ENCODE assay signal across 8 cellular contexts in the genomic region with DNA sequence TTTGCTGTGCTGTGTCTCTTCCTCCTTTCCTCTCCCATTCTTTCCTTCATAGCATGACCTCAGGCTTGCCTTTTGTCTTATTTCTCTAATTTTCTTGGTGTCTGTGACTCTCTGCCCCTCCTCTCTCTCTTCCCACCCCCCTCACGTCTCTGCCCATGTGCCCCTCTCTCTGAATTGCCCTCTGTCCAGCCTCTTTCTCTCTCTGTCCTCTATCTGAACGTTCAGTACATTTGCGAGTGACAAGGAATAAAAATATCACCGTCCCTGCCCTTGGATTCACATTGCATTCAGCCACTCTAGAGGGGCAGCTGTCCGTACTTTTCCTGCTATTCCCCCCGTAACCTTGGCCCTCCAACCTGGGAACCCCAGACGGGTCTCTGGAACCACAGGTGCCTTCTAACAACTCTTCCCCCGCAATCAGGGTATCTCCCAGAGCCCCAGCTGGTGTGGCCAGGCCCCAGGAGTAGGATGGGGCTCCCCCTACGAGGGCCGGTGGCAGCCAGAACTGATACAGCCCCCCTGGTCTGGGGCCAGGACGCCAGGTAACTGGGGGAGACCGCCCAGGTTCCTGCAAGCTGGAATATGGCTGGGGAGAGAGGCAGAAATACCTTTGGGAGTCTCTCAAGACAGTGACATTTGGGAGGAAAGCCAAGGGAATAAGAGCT. TPM values are rescaled to one million over a fixed set of nuclear protein-coding genes. Genes with fewer than 3 reads are reported as not detected.
DNase-seq lines count a peak whose midpoint lies in the region; ATAC-seq and TF ChIP-seq lines count a peak whose summit lies in the region.

No MANE protein-coding gene starts in this region.

- TF ChIP-seq CTCF in brain microvascular endothelial cell (IDR thresholded peaks at IDR 0.05; ENCODE audit: low read depth, low read length, missing control alignments) (no peak), right lobe of liver (IDR thresholded peaks at IDR 0.05) (no peak), type B pancreatic cell (conservative IDR thresholded peaks at IDR 0.05) (no peak)

- intact Hi-C loops in right lobe of liver (cut with DNase I), result no loop called here

- H3K4me3 Mint-ChIP-seq in activated T-cell treated with anti-CD3 and anti-CD28 coated beads, Interleukin-2, amount 50 U/mL, for 24 hours, result peak overlapping the region; percentile 83
- H3K4me3 Mint-ChIP-seq in type B pancreatic cell, result peak overlapping the region; percentile 89

- peaks cover 0 to 14% (median 6%) of the 10 kb centered on the region in 4 donors for H3K4me1 ChIP-seq in right lobe of liver

- DNase-seq in activated T-cell treated with anti-CD3 and anti-CD28 coated beads, Interleukin-2, amount 50 U/mL, for 24 hours, result no peak
- DNase-seq in activated T-cell treated with anti-CD3 and anti-CD28 coated beads, Interleukin-2, amount 50 U/mL, for 48 hours, result no peak
- DNase-seq in brain microvascular endothelial cell, result no peak
- DNase-seq in right lobe of liver, result no peak
- DNase-seq in type B pancreatic cell (ENCODE audit: extremely low spot score, unreplicated experiment), result no peak
- DNase-seq in activated CD4-positive, CD25-positive, alpha-beta regulatory T cell (lab: John Stamatoyannopoulos, UW), result no peak
- no peak for DNase-seq in central memory CD4-positive, alpha-beta T cell
- DNase-seq in superior temporal gyrus (ENCODE audit: extremely low spot score), result no peak

- H3K27me3 Mint-ChIP-seq in activated T-cell treated with anti-CD3 and anti-CD28 coated beads, Interleukin-2, amount 50 U/mL, for 24 hours, result no peaks in the 10 kb centered on the region
- peaks cover 3% of the 10 kb centered on the region for H3K27me3 Mint-ChIP-seq in type B pancreatic cell

- no peaks in the 10 kb centered on the region for H3K9me3 ChIP-seq in right lobe of liver

- in situ Hi-C loops in brain microvascular endothelial cell (cut with HindIII; ENCODE audit: low pct_ligation_motif_present, low sequenced_read_pairs), result no loop called here

- H3K9me3 Mint-ChIP-seq in activated T-cell treated with anti-CD3 and anti-CD28 coated beads, Interleukin-2, amount 50 U/mL, for 24 hours, result no peaks in the 10 kb centered on the region
- no peaks in the 10 kb centered on the region for H3K9me3 Mint-ChIP-seq in type B pancreatic cell

- 53% methylated on average over 12 of the region's 12 CpGs for WGBS in right lobe of liver (ENCODE audit: insufficient coverage, low coverage, low lambda C conversion rate, missing lambda C conversion rate)

- no peak for TF ChIP-seq POLR2A in right lobe of liver (IDR thresholded peaks at IDR 0.05)

- ATAC-seq in right lobe of liver, result no peak

- H3K27ac Mint-ChIP-seq in activated T-cell treated with anti-CD3 and anti-CD28 coated beads, Interleukin-2, amount 50 U/mL, for 24 hours, result peak overlapping the region; percentile 76
- peak overlapping the region; percentile 87 for H3K27ac Mint-ChIP-seq in type B pancreatic cell

- peaks cover 36% of the 10 kb centered on the region for H3K36me3 ChIP-seq in brain microvascular endothelial cell (replicated peaks)
- peaks cover 4 to 39% (median 20%) of the 10 kb centered on the region in 4 donors for H3K36me3 ChIP-seq in right lobe of liver

- H3K4me3 ChIP-seq in brain microvascular endothelial cell (ENCODE audit: low read depth, low read length), result peak overlapping the region; percentile 86
- peak overlapping the region; percentile 95 to 99 (median 96) for H3K4me3 ChIP-seq in right lobe of liver

- H3K36me3 Mint-ChIP-seq in activated T-cell treated with anti-CD3 and anti-CD28 coated beads, Interleukin-2, amount 50 U/mL, for 24 hours (ENCODE audit: low read depth), result peaks cover 47% of the 10 kb centered on the region
- H3K36me3 Mint-ChIP-seq in type B pancreatic cell, result peaks cover 17% of the 10 kb centered on the region

- no peak overlapping the region for H3K27ac ChIP-seq in brain microvascular endothelial cell
- H3K27ac ChIP-seq in right lobe of liver, result peak overlapping the region in 2 of 3 donors; percentile 23 to 84

- no peaks in the 10 kb centered on the region for H3K27me3 ChIP-seq in brain microvascular endothelial cell (replicated peaks)
- H3K27me3 ChIP-seq in right lobe of liver, result no peaks in the 10 kb centered on the region

- peaks cover 23% of the 10 kb centered on the region for H3K4me1 Mint-ChIP-seq in activated T-cell treated with anti-CD3 and anti-CD28 coated beads, Interleukin-2, amount 50 U/mL, for 24 hours (ENCODE audit: low read depth)
- peaks cover 10% of the 10 kb centered on the region for H3K4me1 Mint-ChIP-seq in type B pancreatic cell (ENCODE audit: unreplicated experiment)

RNA-seq across cellular contexts. Expression of a gene that starts 1.8 kb away (rescaled TPM):
- total RNA-seq in right lobe of liver (100 to 1,000 TPM in 3 of 6 experiments, 10 to 100 TPM in 3; 59.8 to 112 (median 99.3) TPM), type B pancreatic cell (ENCODE audit: low replicate concordance) (102 and 130 TPM in 2 replicates)

RNA-seq across cellular contexts. Expression of a gene that starts 2.2 kb away (rescaled TPM):
- 1 to 10 TPM in 2 of 6 experiments, under 1 TPM in 3, not detected in 1; 0.83 to 1.3 (median 0.97) TPM for total RNA-seq in right lobe of liver
- 0.72 and 0.86 TPM in 2 replicates for total RNA-seq in type B pancreatic cell (ENCODE audit: low replicate concordance)

RNA-seq across cellular contexts. Expression of a gene that starts 12.1 kb away (rescaled TPM):
- total RNA-seq in right lobe of liver (10 to 100 TPM; 15.3 to 21.1 (median 17.7) TPM), type B pancreatic cell (ENCODE audit: low replicate concordance) (26.3 and 35.6 TPM in 2 replicates)

RNA-seq across cellular contexts. Expression of a gene that starts 31.9 kb away (rescaled TPM):
- 10 to 100 TPM; 22.3 to 33.9 (median 26.4) TPM for total RNA-seq in right lobe of liver
- 60.5 and 73.1 TPM in 2 replicates for total RNA-seq in type B pancreatic cell (ENCODE audit: low replicate concordance)

RNA-seq across cellular contexts. Expression of a gene that starts 35.7 kb away (rescaled TPM):
- under 1 TPM in 2 of 6 experiments, not detected in 4; 0.13 to 0.20 TPM for total RNA-seq in right lobe of liver
- 0.19 and 1.5 TPM in 2 replicates for total RNA-seq in type B pancreatic cell (ENCODE audit: low replicate concordance)
